ENCODE assay signal across 9 cellular contexts in the genomic region with DNA sequence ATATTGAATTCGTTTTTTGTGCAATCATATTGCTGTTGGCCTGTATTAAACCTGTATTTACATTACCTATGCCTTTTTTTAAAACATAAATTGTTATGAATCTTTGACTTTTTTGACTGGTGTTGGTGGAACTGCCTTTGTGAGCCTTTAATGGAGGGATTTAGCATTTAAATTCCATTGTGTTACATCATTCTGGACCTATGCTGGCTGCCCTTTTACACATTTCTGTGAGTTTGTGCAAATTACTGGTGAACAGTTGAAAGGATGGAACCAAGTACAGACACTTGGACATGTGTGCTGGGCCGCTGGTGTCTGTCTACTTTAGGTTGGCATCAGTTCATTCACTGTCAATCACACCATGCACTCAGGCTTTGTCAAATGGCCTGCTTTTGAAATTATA. TPM values are rescaled to one million over a fixed set of nuclear protein-coding genes. Genes with fewer than 3 reads are reported as not detected.
DNase-seq lines count a peak whose midpoint lies in the region; ATAC-seq and TF ChIP-seq lines count a peak whose summit lies in the region.
"Had no signal": no experiment of that assay in that cellular context is flagged by ENCODE, and none has a peak within 500 bp of the region (broad histone marks: within the 10 kb centered on the region; RNA-seq: fewer than 3 reads in every experiment).

No MANE protein-coding gene starts in this region.

- H3K4me1 ChIP-seq in tibial nerve = peaks cover 0 to 86% (median 53%) of the 10 kb centered on the region in 4 donors

- H3K4me3 Mint-ChIP-seq in activated T-cell treated with anti-CD3 and anti-CD28 coated beads, Interleukin-2, amount 50 U/mL, for 4 hours = peak overlapping the region; percentile 76
- H3K4me3 Mint-ChIP-seq in MCF 10A (ENCODE audit: unreplicated experiment) (peak overlapping the region; percentile 57), memory B cell (peak overlapping the region; percentile 87)

- TSS peak; percentile 9 for BruUV-seq in MCF 10A (replicated peaks; lab: Mats Ljungman, UMichigan)

- DNase-seq in activated T-cell treated with anti-CD3 and anti-CD28 coated beads, Interleukin-2, amount 50 U/mL, for 4 hours = no peak
- DNase-seq in activated T-cell treated with anti-CD3 and anti-CD28 coated beads, Interleukin-2, amount 50 U/mL, for 48 hours = no peak
- DNase-seq in MCF 10A (ENCODE audit: unreplicated experiment) = no peak
- no peak for DNase-seq in memory B cell (ENCODE audit: low spot score in 2 of 2)
- DNase-seq in tibial nerve (ENCODE audit: low spot score in 2 of 2) = no peak
- DNase-seq in cerebellum (ENCODE audit: low spot score) = no peak
- DNase-seq in NCI-H69 (lab: John Stamatoyannopoulos, UW) = no peak
- DNase-seq: T-helper 9 cell had no signal

- intact Hi-C loops in MCF 10A (cut with micrococcal nuclease) = loop anchor here (2.0 kb wide), 1 partner anchor 638 kb away; no protein-coding TSS in a partner anchor

- peaks cover 67% of the 10 kb centered on the region for H3K4me1 Mint-ChIP-seq in activated T-cell treated with anti-CD3 and anti-CD28 coated beads, Interleukin-2, amount 50 U/mL, for 4 hours (ENCODE audit: low read depth)
- H3K4me1 Mint-ChIP-seq in MCF 10A (ENCODE audit: insufficient read depth, unreplicated experiment) (peaks cover 23% of the 10 kb centered on the region), memory B cell (peaks cover 41% of the 10 kb centered on the region)

- no peak for TF ChIP-seq POLR2A in tibial nerve (IDR thresholded peaks at IDR 0.05)

- WGBS in tibial nerve, 2 donors = 40 to 46% methylated on average over 2 of the region's 2 CpGs

- H3K9me3 Mint-ChIP-seq in activated T-cell treated with anti-CD3 and anti-CD28 coated beads, Interleukin-2, amount 50 U/mL, for 4 hours = no peaks in the 10 kb centered on the region
- H3K9me3 Mint-ChIP-seq in MCF 10A (ENCODE audit: unreplicated experiment) = no peaks in the 10 kb centered on the region
- H3K9me3 Mint-ChIP-seq in memory B cell = no peaks in the 10 kb centered on the region

- no peaks in the 10 kb centered on the region for H3K9me3 ChIP-seq in tibial nerve

- no peak for TF ChIP-seq EP300 in tibial nerve (IDR thresholded peaks at IDR 0.05)

- no peaks in the 10 kb centered on the region for H3K36me3 ChIP-seq in tibial nerve

- peak overlapping the region in 3 of 4 donors; percentile 4 to 93 (median 90) for H3K27ac ChIP-seq in tibial nerve

- peak overlapping the region; percentile 68 to 98 (median 78) for H3K4me3 ChIP-seq in tibial nerve

- POLR2A ChIA-PET in MCF 10A (lab: Yijun Ruan, JAX) = no interaction called here

- no peaks in the 10 kb centered on the region for H3K27me3 Mint-ChIP-seq in activated T-cell treated with anti-CD3 and anti-CD28 coated beads, Interleukin-2, amount 50 U/mL, for 4 hours (ENCODE audit: low read depth)
- H3K27me3 Mint-ChIP-seq in MCF 10A (ENCODE audit: insufficient read depth, unreplicated experiment) (no peaks in the 10 kb centered on the region), memory B cell (no peaks in the 10 kb centered on the region)

- H3K27me3 ChIP-seq in tibial nerve = no peaks in the 10 kb centered on the region

- CTCF ChIA-PET in MCF 10A (lab: Yijun Ruan, JAX) = interaction anchor here (1.4 to 1.9 kb wide), 2 partner anchors 221 to 325 kb away, joined by 5 to 6 read pairs; no protein-coding TSS in a partner anchor

- TF ChIP-seq CTCF in MCF 10A (IDR thresholded peaks at IDR 0.05; ENCODE audit: unreplicated experiment) (no peak), tibial nerve (IDR thresholded peaks at IDR 0.05) (no peak)

- H3K27ac Mint-ChIP-seq in MCF 10A (ENCODE audit: low read depth, unreplicated experiment) (no peak overlapping the region), memory B cell (peak overlapping the region; percentile 59)

- peaks cover 2% of the 10 kb centered on the region for H3K36me3 Mint-ChIP-seq in activated T-cell treated with anti-CD3 and anti-CD28 coated beads, Interleukin-2, amount 50 U/mL, for 4 hours (ENCODE audit: insufficient read depth)
- H3K36me3 Mint-ChIP-seq in MCF 10A (ENCODE audit: insufficient read depth, unreplicated experiment) = no peaks in the 10 kb centered on the region
- H3K36me3 Mint-ChIP-seq in memory B cell = peaks cover 8% of the 10 kb centered on the region

- no peak for ATAC-seq in activated T-cell treated with anti-CD3 and anti-CD28 coated beads, Interleukin-2, amount 50 U/mL, for 4 hours
- no peak for ATAC-seq in memory B cell (ENCODE audit: low read depth)
- no peak for ATAC-seq in GM18858 (IDR thresholded peaks at IDR 0.05; ENCODE audit: unreplicated experiment)

RNA-seq across cellular contexts. Expression of a gene that starts 3.4 kb away (rescaled TPM):
- total RNA-seq in activated T-cell treated with anti-CD3 and anti-CD28 coated beads, Interleukin-2, amount 50 U/mL, for 4 hours = 10 to 100 TPM; 10.2 to 11.7 (median 10.9) TPM
- 8.7 and 10.0 TPM in 2 replicates for total RNA-seq in MCF 10A (2022)
- total RNA-seq in tibial nerve = 10 to 100 TPM; 39.3 to 61.5 (median 45.6) TPM
- total RNA-seq in cerebellum = 22.5 TPM
